Comparison of ENCODE assay signal across 1 cellular context in genomic region chr4:138115053-138115452, GRCh38.
TF ChIP-seq lines count a peak whose summit lies in the region.

No MANE protein-coding gene starts in this region.

TF ChIP-seq in HCT116, 20 proteins besides CTCF, POLR2A, EP300 and RAD21 (continued from another document):
- no peak for TF ChIP-seq ZBTB33 (IDR thresholded peaks at IDR 0.05; ENCODE audit: extremely low read depth, insufficient replicate concordance, low read length)
- TF ChIP-seq CEBPB (IDR thresholded peaks at IDR 0.05; ENCODE audit: low read depth), result no peak
- no peak for TF ChIP-seq ZFX (IDR thresholded peaks at IDR 0.05)
- no peak for TF ChIP-seq JUND (IDR thresholded peaks at IDR 0.05)
- no peak for TF ChIP-seq SIN3A (IDR thresholded peaks at IDR 0.05; ENCODE audit: low read depth)
